ENCODE assay signal across 11 cellular contexts in the genomic region with DNA sequence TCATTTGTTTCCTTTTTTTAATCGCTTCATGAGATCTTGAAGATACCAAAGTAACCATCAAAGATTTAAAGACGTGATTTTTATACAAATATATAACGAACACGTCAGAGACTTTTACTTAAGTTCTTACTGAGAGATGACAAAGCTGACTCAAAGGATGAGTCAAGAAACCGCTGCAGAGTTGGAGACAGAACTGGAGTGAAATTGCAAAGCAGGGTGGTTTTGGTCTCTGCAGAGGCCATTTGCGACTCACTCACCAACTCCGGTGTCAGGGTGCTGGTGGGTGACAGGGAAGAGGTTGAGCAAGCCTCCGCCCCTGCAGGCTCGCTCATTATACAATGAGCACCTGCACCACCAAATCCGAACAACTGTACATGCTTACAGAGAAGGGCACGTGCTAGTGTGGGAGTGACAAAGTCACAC.
DNase-seq lines count a peak whose midpoint lies in the region; ATAC-seq and TF ChIP-seq lines count a peak whose summit lies in the region.
"Had no signal": no experiment of that assay in that cellular context is flagged by ENCODE, and none has a peak within 500 bp of the region (broad histone marks: within the 10 kb centered on the region; RNA-seq: fewer than 3 reads in every experiment).

No MANE protein-coding gene starts in this region.

- TF ChIP-seq CTCF in tibial nerve (IDR thresholded peaks at IDR 0.05) (no peak), Peyer's patch (IDR thresholded peaks at IDR 0.05) (no peak)

- H3K27me3 Mint-ChIP-seq in stimulated activated naive CD8-positive, alpha-beta T cell treated with anti-CD3 and anti-CD28 coated beads, Interleukin-15, amount 100 ng/mL, for 72 hours = no peaks in the 10 kb centered on the region

- H3K9me3 ChIP-seq in tibial nerve (no peaks in the 10 kb centered on the region), Peyer's patch (no peaks in the 10 kb centered on the region)
- H3K9me3 ChIP-seq: thoracic aorta had no signal

- no peaks in the 10 kb centered on the region for H3K27me3 ChIP-seq in tibial nerve
- no peaks in the 10 kb centered on the region for H3K27me3 ChIP-seq in Peyer's patch

- H3K27ac Mint-ChIP-seq in stimulated activated naive CD8-positive, alpha-beta T cell treated with anti-CD3 and anti-CD28 coated beads, Interleukin-15, amount 100 ng/mL, for 72 hours = peak overlapping the region in 1 of 2 donors; percentile 54

- 90 to 95% methylated on average over 11 of the region's 11 CpGs for WGBS in tibial nerve, 2 donors

- no peak overlapping the region for H3K4me3 ChIP-seq in tibial nerve
- no peak overlapping the region for H3K4me3 ChIP-seq in Peyer's patch
- H3K4me3 ChIP-seq: thoracic aorta had no signal

- TF ChIP-seq POLR2A in tibial nerve (IDR thresholded peaks at IDR 0.05) (no peak), Peyer's patch (IDR thresholded peaks at IDR 0.05) (no peak)

- H3K27ac ChIP-seq in tibial nerve = no peak overlapping the region
- H3K27ac ChIP-seq in Peyer's patch = no peak overlapping the region
- H3K27ac ChIP-seq: thoracic aorta had no signal

- H3K36me3 ChIP-seq in tibial nerve (peaks cover 0 to 99% (median 0%) of the 10 kb centered on the region in 3 donors), Peyer's patch (peaks cover 0 to 56% (median 0%) of the 10 kb centered on the region in 3 donors)

- no peak overlapping the region for H3K4me3 Mint-ChIP-seq in stimulated activated naive CD8-positive, alpha-beta T cell treated with anti-CD3 and anti-CD28 coated beads, Interleukin-15, amount 100 ng/mL, for 72 hours

- no peak for TF ChIP-seq EP300 in tibial nerve (IDR thresholded peaks at IDR 0.05)

- DNase-seq in stimulated activated naive CD8-positive, alpha-beta T cell treated with anti-CD3 and anti-CD28 coated beads, Interleukin-15, Interleukin-2, amounts not matched to agents 100 U/mL and 50 U/mL, for 24 hours = peak; percentile 50
- DNase-seq in stimulated activated naive CD8-positive, alpha-beta T cell treated with anti-CD3 and anti-CD28 coated beads, Interleukin-15, amount 100 ng/mL, for 72 hours = no peak
- peak in 2 of 3 experiments; percentile 24 to 51 for DNase-seq in activated CD8-positive, alpha-beta memory T cell treated with anti-CD3 and anti-CD28 coated beads for 48 hours (ENCODE audit: low read depth in 2 of 3, low spot score in 2 of 3)
- DNase-seq in hepatic stellate cell (ENCODE audit: low spot score) (peak; percentile 86), DMS153 (lab: John Stamatoyannopoulos, UW) (no peak), NCI-H2227 treated with DMSO at 0.1 percent for 48 hours (lab: John Stamatoyannopoulos, UW) (no peak), tibial nerve (ENCODE audit: low spot score in 2 of 2) (no peak), Peyer's patch (no peak)
- DNase-seq: DND-41, NCI-H524 treated with DMSO at 0.1 percent for 48 hours had no signal

- H3K4me1 Mint-ChIP-seq in stimulated activated naive CD8-positive, alpha-beta T cell treated with anti-CD3 and anti-CD28 coated beads, Interleukin-15, amount 100 ng/mL, for 72 hours = peaks cover 9% of the 10 kb centered on the region

- no peaks in the 10 kb centered on the region for H3K9me3 Mint-ChIP-seq in stimulated activated naive CD8-positive, alpha-beta T cell treated with anti-CD3 and anti-CD28 coated beads, Interleukin-15, amount 100 ng/mL, for 72 hours

- peak; percentile 86 for ATAC-seq in stimulated activated naive CD8-positive, alpha-beta T cell treated with anti-CD3 and anti-CD28 coated beads, Interleukin-15, Interleukin-2, amounts not matched to agents 100 U/mL and 50 U/mL, for 24 hours
- no peak for ATAC-seq in stimulated activated naive CD8-positive, alpha-beta T cell treated with anti-CD3 and anti-CD28 coated beads, Interleukin-15, amount 100 ng/mL, for 72 hours

- no peaks in the 10 kb centered on the region for H3K4me1 ChIP-seq in tibial nerve
- no peaks in the 10 kb centered on the region for H3K4me1 ChIP-seq in Peyer's patch

Comparison
In these comparisons a context has a peak if more than half of its experiments do, and no peak if none do; other contexts are left out.
1. DNase-seq: peak in stimulated activated naive CD8-positive, alpha-beta T cell treated with anti-CD3 and anti-CD28 coated beads, Interleukin-15, Interleukin-2, amounts not matched to agents 100 U/mL and 50 U/mL, for 24 hours (single experiment), activated CD8-positive, alpha-beta memory T cell treated with anti-CD3 and anti-CD28 coated beads for 48 hours (2 of 3) and hepatic stellate cell (single experiment); none in stimulated activated naive CD8-positive, alpha-beta T cell treated with anti-CD3 and anti-CD28 coated beads, Interleukin-15, amount 100 ng/mL, for 72 hours (0 of 2), DMS153 (single experiment), NCI-H2227 treated with DMSO at 0.1 percent for 48 hours (single experiment), tibial nerve (0 of 2) and Peyer's patch (0 of 3).